Comparison of ENCODE assay signal across 10 cellular contexts in the genomic region with DNA sequence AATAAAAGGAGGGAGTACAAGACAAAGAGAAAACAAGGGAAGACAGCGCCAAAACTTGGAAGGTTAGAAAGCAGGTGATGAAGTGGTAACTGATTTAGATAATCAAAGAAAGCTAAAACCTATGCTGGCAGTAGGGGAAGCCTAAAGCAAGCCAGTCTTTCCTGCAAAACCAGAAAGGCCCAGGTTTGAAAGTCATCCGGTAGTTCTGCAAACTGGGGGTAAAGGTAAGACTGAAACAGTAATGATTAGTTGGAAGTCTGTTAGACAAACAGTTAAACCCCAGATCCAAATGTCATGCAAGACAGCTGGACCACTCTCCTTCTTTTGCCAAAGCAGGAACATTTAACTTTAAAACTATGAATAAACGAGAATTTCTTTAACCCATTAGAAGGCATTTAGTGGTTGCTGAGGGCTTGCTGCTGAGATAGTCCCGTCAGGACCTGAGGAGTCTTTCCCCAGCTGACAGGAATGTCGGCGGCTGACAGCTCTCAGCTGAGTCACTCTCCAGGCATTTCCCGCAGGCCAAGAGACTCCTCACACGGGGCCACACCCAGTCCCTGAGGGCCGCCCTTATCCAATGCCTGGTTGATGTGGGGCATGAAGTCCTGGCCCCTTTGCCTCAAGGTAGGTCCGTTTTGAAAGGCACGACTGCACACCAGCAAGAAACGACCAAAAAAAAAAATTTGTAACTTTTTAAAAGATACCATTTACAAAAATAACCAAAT. TPM values are rescaled to one million over a fixed set of nuclear protein-coding genes. Genes with fewer than 3 reads are reported as not detected.
A peak's percentile ranks its signal among the peaks of the same experiment; 100 is the strongest.
DNase-seq lines count a peak whose midpoint lies in the region; ATAC-seq and TF ChIP-seq lines count a peak whose summit lies in the region.
"Had no signal": no experiment of that assay in that cellular context is flagged by ENCODE, and none has a peak within 500 bp of the region (broad histone marks: within the 10 kb centered on the region; RNA-seq: fewer than 3 reads in every experiment).

No MANE protein-coding gene starts in this region.

- H3K4me3 ChIP-seq in astrocyte of the spinal cord (ENCODE audit: low read depth, low read length): no peak overlapping the region

- peaks cover 5% of the 10 kb centered on the region for H3K9me3 Mint-ChIP-seq in type B pancreatic cell
- H3K9me3 Mint-ChIP-seq: activated CD8-positive, alpha-beta T cell treated with anti-CD3 and anti-CD28 coated beads for 36 hours had no signal

- no peaks in the 10 kb centered on the region for H3K27me3 Mint-ChIP-seq in type B pancreatic cell

- no peak for ATAC-seq in GM19455 (IDR thresholded peaks at IDR 0.05; ENCODE audit: unreplicated experiment)
- ATAC-seq: activated CD8-positive, alpha-beta T cell treated with anti-CD3 and anti-CD28 coated beads for 36 hours had no signal

- peak overlapping the region; percentile 85 for H3K27ac Mint-ChIP-seq in type B pancreatic cell
- H3K27ac Mint-ChIP-seq: activated CD8-positive, alpha-beta T cell treated with anti-CD3 and anti-CD28 coated beads for 36 hours had no signal

- peak overlapping the region; percentile 20 for H3K4me3 Mint-ChIP-seq in type B pancreatic cell
- H3K4me3 Mint-ChIP-seq: activated CD8-positive, alpha-beta T cell treated with anti-CD3 and anti-CD28 coated beads for 36 hours had no signal

- in situ Hi-C loops in astrocyte of the spinal cord (cut with HindIII; ENCODE audit: low sequenced_read_pairs): no loop called here
- in situ Hi-C loops in GM13977 (cut with MboI; ENCODE audit: low pct_unique_long_range_greater_than_20kb, low sequenced_read_pairs, unreplicated experiment): no loop called here

- DNase-seq in DMS53 (lab: John Stamatoyannopoulos, UW) (peak; percentile 53), DMS53 treated with DMSO at 0.1 percent for 48 hours (lab: John Stamatoyannopoulos, UW; ENCODE audit: unreplicated experiment) (no peak), astrocyte of the spinal cord (ENCODE audit: low read depth, low spot score) (peak; percentile 82), iPS-NIHi11 (ENCODE audit: low spot score) (peak; percentile 83), type B pancreatic cell (ENCODE audit: extremely low spot score, unreplicated experiment) (no peak), GM13977 (ENCODE audit: low spot score) (no peak)
- DNase-seq in stimulated activated CD4-positive, alpha-beta T cell treated with anti-CD3 and anti-CD28 coated beads, Interleukin-2, amount 100 ng/mL, for 48 hours: no peak
- DNase-seq: activated CD8-positive, alpha-beta T cell treated with anti-CD3 and anti-CD28 coated beads for 36 hours had no signal

- no peak for TF ChIP-seq CTCF in astrocyte of the spinal cord (IDR thresholded peaks at IDR 0.05; ENCODE audit: low read depth, low read length)
- no peak for TF ChIP-seq CTCF in type B pancreatic cell (conservative IDR thresholded peaks at IDR 0.05)
- TF ChIP-seq CTCF in GM13977 (IDR thresholded peaks at IDR 0.05; ENCODE audit: extremely low read depth, insufficient read depth, missing control alignments): no peak

- peaks cover 12% of the 10 kb centered on the region for H3K4me1 Mint-ChIP-seq in type B pancreatic cell (ENCODE audit: unreplicated experiment)

- no peaks in the 10 kb centered on the region for H3K36me3 Mint-ChIP-seq in type B pancreatic cell

RNA-seq across cellular contexts. Expression of a gene that starts 36.3 kb away (rescaled TPM):
- 2.3 and 4.1 TPM in 2 replicates for total RNA-seq in type B pancreatic cell (ENCODE audit: low replicate concordance)
- total RNA-seq: activated CD8-positive, alpha-beta T cell treated with anti-CD3 and anti-CD28 coated beads for 36 hours; mononuclear cell had no signal

Comparison
In these comparisons a context has a peak if more than half of its experiments do, and no peak if none do; other contexts are left out.
1. DNase-seq: peak in DMS53 (single experiment), astrocyte of the spinal cord (single experiment) and iPS-NIHi11 (single experiment); none in DMS53 treated with DMSO at 0.1 percent for 48 hours (single experiment), type B pancreatic cell (single experiment), stimulated activated CD4-positive, alpha-beta T cell treated with anti-CD3 and anti-CD28 coated beads, Interleukin-2, amount 100 ng/mL, for 48 hours (0 of 2) and GM13977 (single experiment).